In the genomic region with DNA sequence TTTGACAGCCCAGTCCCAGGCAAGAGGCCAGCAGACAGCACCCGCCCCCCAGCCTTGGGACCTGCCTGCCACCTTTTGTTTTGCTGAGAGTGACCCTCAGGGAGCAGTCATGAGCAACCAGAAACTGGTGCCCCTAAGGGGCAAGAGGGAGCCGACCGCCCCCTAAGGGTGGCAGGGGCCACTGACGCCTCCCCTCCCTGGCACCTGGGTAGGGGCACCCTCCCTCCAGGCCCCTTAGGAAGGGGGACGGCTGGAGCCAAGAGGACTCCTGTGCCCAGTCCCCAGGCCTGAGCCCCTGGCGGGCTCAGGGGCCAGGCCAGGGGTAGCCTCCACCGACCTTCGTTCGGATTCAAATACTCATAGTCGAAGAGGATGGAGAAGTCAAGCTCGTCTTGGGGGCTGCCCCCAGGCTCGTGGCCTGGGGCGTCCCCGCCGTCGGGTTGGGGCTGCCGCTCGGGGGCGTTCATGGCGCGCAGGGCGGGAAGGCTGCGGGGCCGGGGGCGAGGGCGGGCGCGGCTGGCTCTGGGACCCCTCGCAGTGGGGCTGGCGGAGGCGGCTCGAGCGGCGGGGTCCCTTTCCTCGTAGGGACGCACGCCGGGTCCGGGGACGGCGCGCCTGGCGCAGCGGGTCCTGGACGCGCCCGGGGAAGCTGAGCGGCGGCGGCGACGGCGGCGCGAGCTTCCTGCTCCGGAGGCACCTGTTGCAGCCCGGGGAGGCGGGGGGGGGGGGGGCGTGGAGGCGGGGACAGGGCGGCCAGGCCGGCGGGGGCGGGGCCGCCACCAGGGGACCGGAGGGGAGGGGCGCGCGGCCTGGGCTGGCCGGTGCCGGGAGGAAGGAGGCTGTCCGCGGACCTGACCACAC, we compare ENCODE assay signal across 8 cellular contexts. TPM values are rescaled to one million over a fixed set of nuclear protein-coding genes. Genes with fewer than 3 reads are reported as not detected.
DNase-seq lines count a peak whose midpoint lies in the region; ATAC-seq and TF ChIP-seq lines count a peak whose summit lies in the region.

A gene (minus strand): TSS at position 687 of the 861 bp plus-strand sequence. CDS start 220 bp downstream, at position 467.

- H3K27me3 Mint-ChIP-seq in CD4-positive, alpha-beta T cell, result no peaks in the 10 kb centered on the region
- peaks cover 46% of the 10 kb centered on the region for H3K27me3 Mint-ChIP-seq in WTC11 (ENCODE audit: low read depth)

- peaks cover 40% of the 10 kb centered on the region for H3K36me3 Mint-ChIP-seq in CD4-positive, alpha-beta T cell (ENCODE audit: low read depth)
- H3K36me3 Mint-ChIP-seq in WTC11, result no peaks in the 10 kb centered on the region

- peak within 1 kb of the TSS; percentile 89 for H3K27ac Mint-ChIP-seq in CD4-positive, alpha-beta T cell
- no peak within 1 kb of the TSS for H3K27ac Mint-ChIP-seq in WTC11

- peak; percentile 19 for ATAC-seq in CD4-positive, alpha-beta T cell (ENCODE audit: poor library complexity)
- ATAC-seq in GM19372 (IDR thresholded peaks at IDR 0.05; ENCODE audit: low read depth, unreplicated experiment), result peak; percentile 41
- ATAC-seq in WTC11, result peak; percentile 72

- H3K4me3 Mint-ChIP-seq in CD4-positive, alpha-beta T cell, result peak within 1 kb of the TSS; percentile 98
- H3K4me3 Mint-ChIP-seq in WTC11, result peak within 1 kb of the TSS; percentile 62

- no peaks in the 10 kb centered on the region for H3K9me3 Mint-ChIP-seq in CD4-positive, alpha-beta T cell
- H3K9me3 Mint-ChIP-seq in WTC11, result no peaks in the 10 kb centered on the region

- peaks cover 46% of the 10 kb centered on the region for H3K4me1 Mint-ChIP-seq in CD4-positive, alpha-beta T cell (ENCODE audit: low read depth)
- peaks cover 16% of the 10 kb centered on the region for H3K4me1 Mint-ChIP-seq in WTC11

- CTCF ChIA-PET in CD4-positive, alpha-beta T cell (lab: Charles Lee), result interaction anchor here (0.6 to 3.6 kb wide), 15 partner anchors 11 to 156 kb away, joined by 3 to 15 read pairs (median 3); no protein-coding TSS in a partner anchor
- CTCF ChIA-PET in WTC11 (lab: Charles Lee), result interaction anchor here (0.5 to 3.8 kb wide), 24 partner anchors 9 to 638 kb away, joined by 3 to 39 read pairs (median 3); no protein-coding TSS in a partner anchor

- peak in 9 of 10 experiments; percentile 39 to 61 (median 48) for DNase-seq in CD4-positive, alpha-beta T cell
- DNase-seq in WTC11 (ENCODE audit: low spot score) (peak; percentile 59), dermis blood vessel endothelial cell (peak; percentile 69), NCI-H1048 (lab: John Stamatoyannopoulos, UW) (no peak)

- H3K4me1 ChIP-seq in HUES64 (ENCODE audit: insufficient read depth, low read length) (peaks cover 9% of the 10 kb centered on the region; the same call in 1 of the 2 replicates), mucosa of rectum (ENCODE audit: control insufficient read depth in 2 of 2, insufficient read depth in 2 of 2, low read length in 2 of 2) (peaks cover 20 to 27% of the 10 kb centered on the region in 2 donors), thymus (ENCODE audit: control insufficient read depth, insufficient read depth, low read length) (peaks cover 9% of the 10 kb centered on the region)

- H3K4me3 ChIP-seq in HUES64 (ENCODE audit: low read length) (peak within 1 kb of the TSS; percentile 51), mucosa of rectum (ENCODE audit: low read length in 2 of 2) (peak within 1 kb of the TSS; percentile 49 to 76), thymus (ENCODE audit: low read length) (peak within 1 kb of the TSS; percentile 50)

- H3K9ac ChIP-seq in HUES64 (ENCODE audit: low read depth, low read length) (no peak within 1 kb of the TSS), mucosa of rectum (ENCODE audit: low read depth in 1 of 2, low read length in 2 of 2) (peak within 1 kb of the TSS; percentile 67 to 76)

- TF ChIP-seq CTCF in CD4-positive, alpha-beta T cell (IDR thresholded peaks at IDR 0.05), result peak; percentile 55
- TF ChIP-seq CTCF in WTC11 (IDR thresholded peaks at IDR 0.05), result no peak

- no peaks in the 10 kb centered on the region for H3K36me3 ChIP-seq in HUES64 (ENCODE audit: insufficient read depth, low read length)
- H3K36me3 ChIP-seq in mucosa of rectum (ENCODE audit: control insufficient read depth in 2 of 2, insufficient read depth in 2 of 2, low read length in 2 of 2), result peaks cover 0 to 4% of the 10 kb centered on the region in 2 donors
- H3K36me3 ChIP-seq in thymus (ENCODE audit: control insufficient read depth, insufficient read depth), result no peaks in the 10 kb centered on the region

- intact Hi-C loops in CD4-positive, alpha-beta T cell (cut with DNase I, micrococcal nuclease), result loop anchor here (5.0 kb wide), 5 partner anchors 40 to 155 kb away; no protein-coding TSS in a partner anchor

- no peaks in the 10 kb centered on the region for H3K9me3 ChIP-seq in CD4-positive, alpha-beta T cell (ENCODE audit: control insufficient read depth, low read length)
- H3K9me3 ChIP-seq in HUES64 (ENCODE audit: insufficient read depth, low read depth, low read length), result no peaks in the 10 kb centered on the region
- no peaks in the 10 kb centered on the region for H3K9me3 ChIP-seq in mucosa of rectum (ENCODE audit: control insufficient read depth in 2 of 2, low read length in 2 of 2)
- H3K9me3 ChIP-seq in thymus (ENCODE audit: control insufficient read depth), result no peaks in the 10 kb centered on the region

- POLR2A ChIA-PET in CD4-positive, alpha-beta T cell (lab: Charles Lee), result interaction anchor here (0.5 to 4.2 kb wide), 23 partner anchors 8 to 611 kb away, joined by 3 to 37 read pairs (median 4); a partner anchor contains a TSS
- POLR2A ChIA-PET in WTC11 (lab: Charles Lee), result no interaction called here

- no peaks in the 10 kb centered on the region for H3K27me3 ChIP-seq in CD4-positive, alpha-beta T cell (ENCODE audit: control insufficient read depth, insufficient read depth, low read length)
- peaks cover 42% of the 10 kb centered on the region for H3K27me3 ChIP-seq in HUES64 (ENCODE audit: insufficient read depth, low read length)
- peaks cover 2 to 3% of the 10 kb centered on the region in 2 donors for H3K27me3 ChIP-seq in mucosa of rectum (ENCODE audit: control insufficient read depth in 2 of 2, insufficient read depth in 2 of 2, low read length in 2 of 2)
- H3K27me3 ChIP-seq in thymus (ENCODE audit: control insufficient read depth, insufficient read depth), result no peaks in the 10 kb centered on the region

- H3K27ac ChIP-seq in CD4-positive, alpha-beta T cell (ENCODE audit: low read depth, low read length), result peak within 1 kb of the TSS; percentile 99
- no peak within 1 kb of the TSS for H3K27ac ChIP-seq in HUES64 (ENCODE audit: low read depth, low read length)
- peak within 1 kb of the TSS; percentile 56 to 75 for H3K27ac ChIP-seq in mucosa of rectum (ENCODE audit: low read depth in 2 of 2, low read length in 2 of 2)
- H3K27ac ChIP-seq in thymus (ENCODE audit: low read depth), result peak within 1 kb of the TSS; percentile 43

- WGBS in HUES64, result 5% methylated on average over 60 of the region's 73 CpGs
- under 1% methylated on average over 67 of the region's 73 CpGs for WGBS in thymus

TF ChIP-seq in WTC11, 78 proteins besides CTCF, POLR2A, EP300 and RAD21:
- TF ChIP-seq, protein P1, sequence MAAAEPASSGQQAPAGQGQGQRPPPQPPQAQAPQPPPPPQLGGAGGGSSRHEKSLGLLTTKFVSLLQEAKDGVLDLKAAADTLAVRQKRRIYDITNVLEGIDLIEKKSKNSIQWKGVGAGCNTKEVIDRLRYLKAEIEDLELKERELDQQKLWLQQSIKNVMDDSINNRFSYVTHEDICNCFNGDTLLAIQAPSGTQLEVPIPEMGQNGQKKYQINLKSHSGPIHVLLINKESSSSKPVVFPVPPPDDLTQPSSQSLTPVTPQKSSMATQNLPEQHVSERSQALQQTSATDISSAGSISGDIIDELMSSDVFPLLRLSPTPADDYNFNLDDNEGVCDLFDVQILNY (CRISPR knock-in tag; IDR thresholded peaks at IDR 0.05), result peak; percentile 32; the same call in 1 of the 2 replicates
- TF ChIP-seq FOXP1 (CRISPR knock-in tag; IDR thresholded peaks at IDR 0.05; ENCODE audit: borderline replicate concordance), result no peak

RNA-seq across cellular contexts. Expression of the gene that starts here (rescaled TPM):
- total RNA-seq in CD4-positive, alpha-beta T cell, result 10 to 100 TPM; 32.5 to 33.2 TPM
- 0.65 TPM for polyA plus RNA-seq in HUES64 (2013, experiment 1 of 2)
- polyA plus RNA-seq in HUES64 (2013, experiment 2 of 2), result 0.51 TPM
- total RNA-seq in WTC11 (2021) (1.7 to 3.0 TPM (median 2.3 TPM) in 3 replicates), dermis blood vessel endothelial cell (4.8 and 8.8 TPM in 2 replicates)
- polyA plus RNA-seq in thymus, result 4.4 TPM

Comparison
In these comparisons a context has a peak if more than half of its experiments do, and no peak if none do; other contexts are left out.
1. ATAC-seq: peak in every context shown above with its lines; median percentile 72 in WTC11; 41 in GM19372; 19 in CD4-positive, alpha-beta T cell.